Comparison of ENCODE assay signal across 11 cellular contexts in genomic region chr3:183185696-183186095, GRCh38. TPM values are rescaled to one million over a fixed set of nuclear protein-coding genes. Genes with fewer than 3 reads are reported as not detected.
A peak's percentile ranks its signal among the peaks of the same experiment; 100 is the strongest.
DNase-seq lines count a peak whose midpoint lies in the region; FAIRE-seq and TF ChIP-seq lines count a peak whose summit lies in the region.
"Had no signal": no experiment of that assay in that cellular context is flagged by ENCODE, and none has a peak within 500 bp of the region (broad histone marks: within the 10 kb centered on the region; RNA-seq: fewer than 3 reads in every experiment).

No MANE protein-coding gene starts in this region.

- H3K4me3 Mint-ChIP-seq in activated T-helper 2 cell treated with anti-CD3 and anti-CD28 coated beads, Interferon-gamma antibody, Interleukin-2, Interleukin-4, amounts not matched to agents 10 μg/mL and 5 μg/mL and 100 μg/mL, durations not matched to agents 14 hours and 24 hours and 36 hours (ENCODE audit: low read depth), result no peak overlapping the region
- no peak overlapping the region for H3K4me3 Mint-ChIP-seq in neural progenitor cell
- H3K4me3 Mint-ChIP-seq: H9 had no signal

- no peaks in the 10 kb centered on the region for H3K36me3 Mint-ChIP-seq in activated T-helper 2 cell treated with anti-CD3 and anti-CD28 coated beads, Interferon-gamma antibody, Interleukin-2, Interleukin-4, amounts not matched to agents 10 μg/mL and 5 μg/mL and 100 μg/mL, durations not matched to agents 14 hours and 24 hours and 36 hours (ENCODE audit: low read depth)
- H3K36me3 Mint-ChIP-seq in neural progenitor cell, result no peaks in the 10 kb centered on the region

- dilution Hi-C loops in keratinocyte (cut with MboI; ENCODE audit: extremely low pct_ligation_motif_present, low sequenced_read_pairs), result no loop called here

- H3K9me3 ChIP-seq in keratinocyte (ENCODE audit: control insufficient read depth, low read depth, low read length) (no peaks in the 10 kb centered on the region), neural progenitor cell (ENCODE audit: low read depth) (no peaks in the 10 kb centered on the region), colonic mucosa (no peaks in the 10 kb centered on the region)
- H3K9me3 ChIP-seq: esophagus muscularis mucosa had no signal

- H3K9ac ChIP-seq in keratinocyte (ENCODE audit: control insufficient read depth, extremely low read depth, insufficient read depth, low read length), result no peak overlapping the region
- no peak overlapping the region for H3K9ac ChIP-seq in neural progenitor cell
- no peak overlapping the region for H3K9ac ChIP-seq in colonic mucosa (ENCODE audit: low read depth in 2 of 2, low read length in 2 of 2)

- H3K27me3 Mint-ChIP-seq in activated T-helper 2 cell treated with anti-CD3 and anti-CD28 coated beads, Interferon-gamma antibody, Interleukin-2, Interleukin-4, amounts not matched to agents 10 μg/mL and 5 μg/mL and 100 μg/mL, durations not matched to agents 14 hours and 24 hours and 36 hours (ENCODE audit: low read depth), result peaks cover 4% of the 10 kb centered on the region
- peaks cover 13% of the 10 kb centered on the region for H3K27me3 Mint-ChIP-seq in neural progenitor cell (ENCODE audit: insufficient read depth, low read depth)

- no peaks in the 10 kb centered on the region for H3K27me3 ChIP-seq in keratinocyte (ENCODE audit: control insufficient read depth, extremely low read depth, insufficient read depth, low read length)
- no peaks in the 10 kb centered on the region for H3K27me3 ChIP-seq in neural progenitor cell
- no peaks in the 10 kb centered on the region for H3K27me3 ChIP-seq in colonic mucosa

- H3K4me3 ChIP-seq in keratinocyte (ENCODE audit: control insufficient read depth in 2 of 3, extremely low read depth in 1 of 3, insufficient read depth in 2 of 3, low read depth in 1 of 3, low read length in 3 of 3) (no peak overlapping the region), neural progenitor cell (no peak overlapping the region), colonic mucosa (no peak overlapping the region)
- H3K4me3 ChIP-seq: esophagus muscularis mucosa had no signal

- FAIRE-seq in HTR-8/SVneo (lab: Jason Lieb, UNC) (no peak), keratinocyte (lab: Jason Lieb, UNC) (peak; percentile 32)
- FAIRE-seq: GM12892 had no signal

- H3K4me1 ChIP-seq in keratinocyte (ENCODE audit: control insufficient read depth, extremely low read depth, insufficient read depth, low read length), result peaks cover 13% of the 10 kb centered on the region
- no peaks in the 10 kb centered on the region for H3K4me1 ChIP-seq in neural progenitor cell
- no peaks in the 10 kb centered on the region for H3K4me1 ChIP-seq in colonic mucosa

- DNase-seq in COLO829 (ENCODE audit: low spot score) (peak; percentile 84), HTR-8/SVneo (ENCODE audit: insufficient read length, low spot score) (peak; percentile 45), keratinocyte (ENCODE audit: low read depth, low spot score) (no peak), NCI-H1930 (lab: John Stamatoyannopoulos, UW) (no peak), neural progenitor cell (ENCODE audit: low spot score) (no peak), SK-N-DZ (ENCODE audit: low spot score) (no peak), colonic mucosa (no peak)
- no peak for DNase-seq in activated T-helper 2 cell treated with anti-CD3 and anti-CD28 coated beads, Interferon-gamma antibody, Interleukin-2, Interleukin-4, amounts not matched to agents 10 μg/mL and 5 μg/mL and 100 μg/mL, durations not matched to agents 14 hours and 24 hours and 36 hours (ENCODE audit: low spot score)
- DNase-seq: H9 had no signal

- no peaks in the 10 kb centered on the region for H3K9me1 ChIP-seq in keratinocyte (ENCODE audit: control insufficient read depth, extremely low read depth, insufficient read depth, low read length)

- H3K4me1 Mint-ChIP-seq in activated T-helper 2 cell treated with anti-CD3 and anti-CD28 coated beads, Interferon-gamma antibody, Interleukin-2, Interleukin-4, amounts not matched to agents 10 μg/mL and 5 μg/mL and 100 μg/mL, durations not matched to agents 14 hours and 24 hours and 36 hours (ENCODE audit: low read depth), result peaks cover 11% of the 10 kb centered on the region
- no peaks in the 10 kb centered on the region for H3K4me1 Mint-ChIP-seq in neural progenitor cell

- H3F3A ChIP-seq in neural progenitor cell (ENCODE audit: low read depth), result no peaks in the 10 kb centered on the region

- no peaks in the 10 kb centered on the region for H3K36me3 ChIP-seq in keratinocyte (ENCODE audit: control insufficient read depth in 2 of 2, extremely low read depth in 1 of 2, insufficient read depth in 2 of 2, low read length in 2 of 2)
- no peaks in the 10 kb centered on the region for H3K36me3 ChIP-seq in neural progenitor cell
- no peaks in the 10 kb centered on the region for H3K36me3 ChIP-seq in colonic mucosa
- H3K36me3 ChIP-seq: esophagus muscularis mucosa had no signal

- H3K27ac ChIP-seq in keratinocyte (ENCODE audit: control insufficient read depth, insufficient read depth, low read length), result no peak overlapping the region
- no peak overlapping the region for H3K27ac ChIP-seq in neural progenitor cell
- no peak overlapping the region for H3K27ac ChIP-seq in colonic mucosa
- H3K27ac ChIP-seq: esophagus muscularis mucosa had no signal

- H3K9me3 Mint-ChIP-seq in activated T-helper 2 cell treated with anti-CD3 and anti-CD28 coated beads, Interferon-gamma antibody, Interleukin-2, Interleukin-4, amounts not matched to agents 10 μg/mL and 5 μg/mL and 100 μg/mL, durations not matched to agents 14 hours and 24 hours and 36 hours, result no peaks in the 10 kb centered on the region
- no peaks in the 10 kb centered on the region for H3K9me3 Mint-ChIP-seq in neural progenitor cell
- H3K9me3 Mint-ChIP-seq: H9 had no signal

- TF ChIP-seq CTCF in keratinocyte (optimal IDR thresholded peaks at IDR 0.05 in 1 of 3, IDR thresholded peaks at IDR 0.05 in 1 of 3, conservative IDR thresholded peaks at IDR 0.05 in 1 of 3; ENCODE audit: extremely low read depth in 1 of 3, insufficient read depth in 2 of 3, low read length in 3 of 3) (no peak), neural progenitor cell (IDR thresholded peaks at IDR 0.05) (no peak), colonic mucosa (IDR thresholded peaks at IDR 0.05) (no peak)

- H4K20me1 ChIP-seq in keratinocyte (ENCODE audit: control insufficient read depth, extremely low read depth, insufficient read depth, low read length) (no peaks in the 10 kb centered on the region), neural progenitor cell (ENCODE audit: low read depth) (no peaks in the 10 kb centered on the region)

- peak overlapping the region; percentile 24 for H3K27ac Mint-ChIP-seq in activated T-helper 2 cell treated with anti-CD3 and anti-CD28 coated beads, Interferon-gamma antibody, Interleukin-2, Interleukin-4, amounts not matched to agents 10 μg/mL and 5 μg/mL and 100 μg/mL, durations not matched to agents 14 hours and 24 hours and 36 hours
- H3K27ac Mint-ChIP-seq in neural progenitor cell, result no peak overlapping the region
- H3K27ac Mint-ChIP-seq: H9 had no signal

- H3K79me2 ChIP-seq in keratinocyte (ENCODE audit: control insufficient read depth, insufficient read depth, low read length) (no peaks in the 10 kb centered on the region), neural progenitor cell (ENCODE audit: low read depth) (no peaks in the 10 kb centered on the region)

- H3K4me2 ChIP-seq in keratinocyte (ENCODE audit: control insufficient read depth, extremely low read depth, insufficient read depth, low read depth, low read length), result peak overlapping the region; percentile 30
- H3K4me2 ChIP-seq in neural progenitor cell, result no peak overlapping the region

- peak overlapping the region; percentile 3 for H2AFZ ChIP-seq in keratinocyte (ENCODE audit: control insufficient read depth, low read length)
- H2AFZ ChIP-seq in neural progenitor cell (replicated peaks), result no peak overlapping the region

- intact Hi-C loops in activated T-helper 2 cell treated with anti-CD3 and anti-CD28 coated beads, Interferon-gamma antibody, Interleukin-2, Interleukin-4, amounts not matched to agents 10 μg/mL and 5 μg/mL and 100 μg/mL, durations not matched to agents 14 hours and 24 hours and 36 hours (cut with micrococcal nuclease), result loop anchor here (1.0 to 5.0 kb wide), 3 partner anchors 37 to 67 kb away; partner anchors contain the start of gene B3GNT5
- intact Hi-C loops in colonic mucosa (cut with DNase I), result no loop called here

RNA-seq across cellular contexts. Expression of gene LAMP3, which starts 23.2 kb away (rescaled TPM):
- 3.4 and 3.8 TPM in 2 replicates for total RNA-seq in activated T-helper 2 cell treated with anti-CD3 and anti-CD28 coated beads, Interferon-gamma antibody, Interleukin-2, Interleukin-4, amounts not matched to agents 10 μg/mL and 5 μg/mL and 100 μg/mL, durations not matched to agents 14 hours and 24 hours and 36 hours
- polyA plus RNA-seq in keratinocyte, result 1.1 to 3.2 TPM (median 2.1 TPM) in 3 replicates
- 1.5 TPM for polyA plus RNA-seq in keratinocyte (2011; ENCODE audit: low read depth)
- 0.71 and 1.4 TPM in 2 replicates for polyA plus RNA-seq in keratinocyte (2011; cell fraction: cytosol; rRNA removed)
- polyA plus RNA-seq in keratinocyte (2011; cell fraction: nucleus; rRNA removed), result 2.6 and 2.7 TPM in 2 replicates
- 1.9 and 2.3 TPM in 2 replicates for polyA plus RNA-seq in keratinocyte (2012; ENCODE audit: low replicate concordance)
- 0.92 to 1.3 TPM (median 1.3 TPM) in 3 replicates for polyA minus RNA-seq in keratinocyte
- 0.58 TPM for polyA minus RNA-seq in keratinocyte (2011; cell fraction: cytosol; rRNA and poly(A)+ RNA removed)
- 0.84 and 1.2 TPM in 2 replicates for polyA minus RNA-seq in keratinocyte (2011; cell fraction: nucleus; rRNA and poly(A)+ RNA removed)
- 0.68 TPM in 1 of 2 replicates, not detected in the other for total RNA-seq in neural progenitor cell (ENCODE audit: low replicate concordance)
- not detected in 2 replicates for polyA plus RNA-seq in SK-N-DZ (2014; cell fraction: cytosol; rRNA removed)
- polyA plus RNA-seq in SK-N-DZ (2014; cell fraction: nucleus; rRNA removed), result not detected in 2 replicates
- total RNA-seq in colonic mucosa, result 1 to 10 TPM in 1 of 2 donors, under 1 TPM in 1; 0.64 to 1.5 TPM

Comparison
In these comparisons a context has a peak if more than half of its experiments do, and no peak if none do; other contexts are left out.
1. DNase-seq: peak in COLO829 (single experiment) and HTR-8/SVneo (single experiment); none in activated T-helper 2 cell treated with anti-CD3 and anti-CD28 coated beads, Interferon-gamma antibody, Interleukin-2, Interleukin-4, amounts not matched to agents 10 μg/mL and 5 μg/mL and 100 μg/mL, durations not matched to agents 14 hours and 24 hours and 36 hours (single experiment), keratinocyte (single experiment), NCI-H1930 (0 of 2), neural progenitor cell (single experiment), SK-N-DZ (single experiment) and colonic mucosa (single experiment).